11 cellular contexts compared by ENCODE assay signal in the genomic region with DNA sequence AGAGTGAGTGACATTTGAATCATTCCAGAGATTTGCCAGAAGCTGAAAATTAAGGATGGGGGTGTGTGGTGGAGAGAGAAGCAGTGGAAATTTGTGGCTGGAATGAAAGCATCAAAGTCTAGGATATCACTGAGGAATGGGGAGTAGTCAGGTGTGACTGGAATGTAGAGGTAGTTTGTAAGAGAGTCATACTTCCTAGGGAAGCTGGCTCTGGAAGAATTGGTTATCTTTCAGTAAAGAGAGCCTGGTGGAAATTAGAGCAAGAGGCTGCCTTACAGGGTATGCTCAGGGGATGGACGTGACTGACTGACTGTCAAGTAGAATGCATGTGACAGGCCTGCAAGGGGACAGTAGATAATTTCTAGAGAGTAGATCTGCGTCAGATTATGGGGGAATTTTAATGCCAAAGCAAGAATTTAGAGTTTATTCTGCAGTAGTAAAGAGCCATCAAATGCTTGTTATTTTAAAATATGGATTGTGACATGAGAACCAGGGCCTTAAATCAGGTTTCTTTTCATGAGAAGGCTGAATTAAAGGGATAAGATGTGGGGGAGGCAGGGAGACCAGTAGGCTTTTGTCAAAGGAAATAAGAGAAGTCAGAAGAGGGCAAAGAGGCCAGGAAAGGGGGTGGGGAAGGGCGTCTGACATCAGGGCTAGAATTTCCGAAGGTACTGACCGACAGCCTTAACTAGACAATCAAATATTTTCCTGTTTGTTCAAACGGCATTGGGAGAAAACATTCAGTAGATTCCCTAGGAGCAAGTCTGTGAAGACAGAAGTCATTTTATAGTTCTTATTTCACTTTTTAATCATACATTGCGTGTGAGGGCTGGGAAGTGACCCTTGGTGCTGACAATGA.
DNase-seq lines count a peak whose midpoint lies in the region; ATAC-seq, FAIRE-seq and TF ChIP-seq lines count a peak whose summit lies in the region.
"Had no signal": no experiment of that assay in that cellular context is flagged by ENCODE, and none has a peak within 500 bp of the region (broad histone marks: within the 10 kb centered on the region; RNA-seq: fewer than 3 reads in every experiment).

No MANE protein-coding gene starts in this region.

- peaks cover 25% of the 10 kb centered on the region for H4K20me1 ChIP-seq in HepG2 (ENCODE audit: insufficient read depth, low read length)

- H2BK120ac ChIP-seq in neuronal stem cell (ENCODE audit: low read depth, low read length): no peak overlapping the region

- peaks cover 40% of the 10 kb centered on the region for H3K79me2 ChIP-seq in HepG2 (ENCODE audit: insufficient read depth, low read length)

- no peak overlapping the region for H3K4me2 ChIP-seq in HepG2 (ENCODE audit: low read depth, low read length)
- peak overlapping the region; percentile 27 for H3K4me2 ChIP-seq in neuronal stem cell (ENCODE audit: insufficient read depth, low read length, poor library complexity, severe bottlenecking)

- no peak overlapping the region for H2BK5ac ChIP-seq in neuronal stem cell (ENCODE audit: low read length)

- no peak overlapping the region for H2BK12ac ChIP-seq in neuronal stem cell (ENCODE audit: low read length)

- no peak for TF ChIP-seq RAD21 in liver (IDR thresholded peaks at IDR 0.05)
- no peak for TF ChIP-seq RAD21 in HepG2 (CRISPR knock-in tag; IDR thresholded peaks at IDR 0.05)

- H4K91ac ChIP-seq in neuronal stem cell (ENCODE audit: low read depth, low read length, poor library complexity): no peak overlapping the region

- H2AK5ac ChIP-seq in neuronal stem cell (ENCODE audit: low read depth, low read length): no peak overlapping the region

- H3K4me1 ChIP-seq in liver (ENCODE audit: control insufficient read depth in 4 of 4, insufficient read depth in 4 of 4, low read length in 3 of 4) (peaks cover 8 to 35% (median 27%) of the 10 kb centered on the region in 4 donors), HepG2 (ENCODE audit: insufficient read depth, low read length) (peaks cover 31% of the 10 kb centered on the region), cardiac muscle cell (ENCODE audit: low read depth) (peaks cover 51% of the 10 kb centered on the region), neuronal stem cell (ENCODE audit: control insufficient read depth in 2 of 2, insufficient read depth in 1 of 2, low read depth in 1 of 2, low read length in 2 of 2) (peaks cover 30 to 33% of the 10 kb centered on the region in 2 donors)

- H3K4ac ChIP-seq in neuronal stem cell (ENCODE audit: low read length): no peak overlapping the region

- in situ Hi-C loops in HepG2 (cut with HindIII; ENCODE audit: extremely low pct_ligation_motif_present, low pct_unique_long_range_greater_than_20kb): no loop called here

- H3K27me3 ChIP-seq in liver (ENCODE audit: control insufficient read depth in 4 of 4, insufficient read depth in 4 of 4, low read length in 3 of 4) (no peaks in the 10 kb centered on the region), HepG2 (ENCODE audit: control insufficient read depth in 1 of 2, insufficient read depth in 2 of 2, low read length in 2 of 2) (no peaks in the 10 kb centered on the region), cardiac muscle cell (no peaks in the 10 kb centered on the region), neuronal stem cell (ENCODE audit: control insufficient read depth in 3 of 3, insufficient read depth in 3 of 3, low read depth in 1 of 3, low read length in 3 of 3) (no peaks in the 10 kb centered on the region)

- H2AFZ ChIP-seq in HepG2 (ENCODE audit: low read length) (no peak overlapping the region), neuronal stem cell (ENCODE audit: low read length) (no peak overlapping the region)

- H4K8ac ChIP-seq in neuronal stem cell (ENCODE audit: low read depth, low read length): no peak overlapping the region

- no peak overlapping the region for H2BK15ac ChIP-seq in neuronal stem cell (ENCODE audit: low read length)

- H3K9ac ChIP-seq in liver (ENCODE audit: low read depth in 1 of 2, low read length in 2 of 2) (no peak overlapping the region), HepG2 (ENCODE audit: insufficient read depth, low read depth, low read length) (no peak overlapping the region), neuronal stem cell (ENCODE audit: low read depth, low read length, poor library complexity) (no peak overlapping the region)

- no peak overlapping the region for H3K23ac ChIP-seq in neuronal stem cell (ENCODE audit: low read depth, low read length, poor library complexity)

- ATAC-seq in HepG2 (no peak), HG02852 (IDR thresholded peaks at IDR 0.05; ENCODE audit: unreplicated experiment) (no peak)

- H3K14ac ChIP-seq in neuronal stem cell (ENCODE audit: low read length): no peak overlapping the region

- peak overlapping the region; percentile 55 to 71 for H3K27ac ChIP-seq in liver (ENCODE audit: low read depth in 1 of 2, low read length in 2 of 2)
- H3K27ac ChIP-seq in HepG2 (ENCODE audit: extremely low read length, insufficient read depth, low read length): no peak overlapping the region
- H3K27ac ChIP-seq in cardiac muscle cell: peak overlapping the region; percentile 78
- peak overlapping the region; percentile 63 for H3K27ac ChIP-seq in neuronal stem cell (replicated peaks; ENCODE audit: low read length)

- H3K36me3 ChIP-seq in liver (ENCODE audit: control insufficient read depth in 4 of 4, insufficient read depth in 3 of 4, low read depth in 1 of 4, low read length in 3 of 4) (peaks cover 2 to 11% (median 8%) of the 10 kb centered on the region in 4 donors), HepG2 (replicated peaks in 1 of 2; ENCODE audit: control insufficient read depth in 1 of 2, insufficient read depth in 2 of 2, low read length in 2 of 2) (peaks cover 7 to 25% of the 10 kb centered on the region in 2 experiments; a peak in 4 of 5 replicates), cardiac muscle cell (peaks cover 3% of the 10 kb centered on the region), neuronal stem cell (replicated peaks in 1 of 2; ENCODE audit: control insufficient read depth in 2 of 2, insufficient read depth in 2 of 2, low read length in 2 of 2) (peaks cover 6 to 33% of the 10 kb centered on the region in 2 donors)

- TF ChIP-seq EP300 in HepG2 (IDR thresholded peaks at IDR 0.05; ENCODE audit: low read depth in 2 of 2, low read length in 2 of 2) (no peak), HepG2 (CRISPR knock-in tag; IDR thresholded peaks at IDR 0.05; ENCODE audit: borderline replicate concordance) (no peak)

- no TSS peak for BruUV-seq in HepG2 (replicated peaks; lab: Mats Ljungman, UMichigan)

- WGBS in liver: 31% methylated on average over 7 of the region's 7 CpGs
- 96% methylated on average over 7 of the region's 7 CpGs for WGBS in HepG2 (ENCODE audit: low lambda C conversion rate)
- no CpG with 5 or more reads among the region's 7 CpGs for WGBS in neuronal stem cell (ENCODE audit: extremely low coverage in 2 of 2, insufficient read length in 2 of 2, insufficient replicate concordance in 1 of 2), 2 donors

- H3K4me3 ChIP-seq in liver (ENCODE audit: low read depth in 1 of 3, low read length in 3 of 3): no peak overlapping the region
- H3K4me3 ChIP-seq in HepG2 (replicated peaks in 1 of 3; ENCODE audit: insufficient read depth in 1 of 3, low read depth in 2 of 3, low read length in 3 of 3): no peak overlapping the region
- H3K4me3 ChIP-seq in cardiac muscle cell: no peak overlapping the region
- H3K4me3 ChIP-seq in neuronal stem cell (ENCODE audit: low read length in 2 of 2): peak overlapping the region in 1 of 2 donors; percentile 18

- intact Hi-C loops in HepG2 (cut with micrococcal nuclease; ENCODE audit: unreplicated experiment): no loop called here

- CTCF ChIA-PET in HepG2 (lab: Yijun Ruan, JAX; ENCODE audit: low intra/inter-chr PET ratio, low total read pairs): no interaction called here

- TF ChIP-seq CTCF in liver (IDR thresholded peaks at IDR 0.05; ENCODE audit: low read depth, low read length, missing input control): no peak
- no peak for TF ChIP-seq CTCF in HepG2 (CRISPR knock-in tag; IDR thresholded peaks at IDR 0.05)
- TF ChIP-seq CTCF in cardiac muscle cell (IDR thresholded peaks at IDR 0.05; ENCODE audit: low read depth, low read length): no peak

- POLR2A ChIA-PET in HepG2 (lab: Yijun Ruan, JAX): no interaction called here

- no peak overlapping the region for H3K18ac ChIP-seq in neuronal stem cell (ENCODE audit: low read length)

- TF ChIP-seq POLR2A in HepG2 (IDR thresholded peaks at IDR 0.05; ENCODE audit: insufficient read depth in 1 of 2, low read depth in 2 of 2, low read length in 2 of 2): no peak

- H3K79me1 ChIP-seq in neuronal stem cell (ENCODE audit: low read depth, low read length): peaks cover 4% of the 10 kb centered on the region

- no peak for DNase-seq in HepG2 (ENCODE audit: low spot score)
- DNase-seq in cardiac muscle cell (ENCODE audit: low read depth in 1 of 2, low spot score in 1 of 2): no peak
- DNase-seq in neuronal stem cell (ENCODE audit: low spot score): no peak
- DNase-seq in activated naive CD4-positive, alpha-beta T cell (lab: John Stamatoyannopoulos, UW): no peak
- DNase-seq in globus pallidus (ENCODE audit: low spot score): no peak
- DNase-seq in AG08395 (ENCODE audit: low spot score): no peak
- DNase-seq: activated CD4-positive, alpha-beta T cell treated with anti-CD3 and anti-CD28 coated beads for 48 hours; aorta; stimulated activated CD4-positive, alpha-beta T cell treated with anti-CD3 and anti-CD28 coated beads, Interleukin-12 subunit alpha, Interleukin-12 subunit beta, amount 100 ng/mL, for 4 hours had no signal

- H3K9me3 ChIP-seq in liver (ENCODE audit: control insufficient read depth in 4 of 4, low read length in 3 of 4): no peaks in the 10 kb centered on the region
- H3K9me3 ChIP-seq in HepG2 (ENCODE audit: low read length): no peaks in the 10 kb centered on the region
- no peaks in the 10 kb centered on the region for H3K9me3 ChIP-seq in cardiac muscle cell (ENCODE audit: low read depth)
- H3K9me3 ChIP-seq in neuronal stem cell (replicated peaks in 1 of 2; ENCODE audit: control insufficient read depth in 2 of 2, insufficient read depth in 1 of 2, low read depth in 1 of 2, low read length in 2 of 2): peaks cover 0 to 3% of the 10 kb centered on the region in 2 donors

- FAIRE-seq in HepG2 (lab: Jason Lieb, UNC): no peak

TF ChIP-seq in liver, 16 proteins besides CTCF, POLR2A, EP300 and RAD21 (continues in another document):
- TF ChIP-seq YY1 (IDR thresholded peaks at IDR 0.05): peak; percentile 6
- peak in 1 of 2 donors; percentile 3 for TF ChIP-seq HNF4A (conservative IDR thresholded peaks at IDR 0.05)
- no peak for TF ChIP-seq TAF1 (conservative IDR thresholded peaks at IDR 0.05)
